ENCODE assay signal across 12 cellular contexts in the genomic region with DNA sequence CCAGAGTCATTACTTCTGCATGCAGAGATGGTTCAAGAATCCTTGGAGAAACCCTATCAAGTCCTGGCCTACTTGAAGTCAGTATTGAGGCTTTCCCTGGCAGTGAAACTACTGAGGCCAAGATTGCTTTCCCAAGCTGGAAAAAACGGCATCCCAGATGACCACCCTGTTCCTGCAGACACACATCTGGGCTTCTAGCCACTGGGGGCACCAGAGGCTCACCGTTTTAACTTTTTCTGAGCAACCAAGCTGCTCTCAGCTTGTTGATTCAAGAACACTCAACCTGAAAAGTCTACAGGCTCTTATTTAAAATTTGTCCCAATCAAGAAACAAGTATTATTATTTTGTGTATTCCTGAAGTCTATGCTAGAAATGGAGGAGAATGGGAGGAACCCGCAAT.
A peak's percentile ranks its signal among the peaks of the same experiment; 100 is the strongest.
DNase-seq lines count a peak whose midpoint lies in the region; ATAC-seq and TF ChIP-seq lines count a peak whose summit lies in the region.
"Had no signal": no experiment of that assay in that cellular context is flagged by ENCODE, and none has a peak within 500 bp of the region (broad histone marks: within the 10 kb centered on the region; RNA-seq: fewer than 3 reads in every experiment).

No MANE protein-coding gene starts in this region.

- H3K27me3 ChIP-seq in RWPE2 (ENCODE audit: insufficient read depth, poor library complexity, severe bottlenecking) (no peaks in the 10 kb centered on the region), tibial artery (no peaks in the 10 kb centered on the region)

- intact Hi-C loops in tibial artery (cut with DNase I; ENCODE audit: low total_unique reads) = no loop called here

- H3K36me3 ChIP-seq in RWPE2 (ENCODE audit: low read depth) (no peaks in the 10 kb centered on the region), tibial artery (no peaks in the 10 kb centered on the region)

- ATAC-seq in RWPE2 (ENCODE audit: low read depth) = no peak
- ATAC-seq: activated naive CD8-positive, alpha-beta T cell treated with anti-CD3 and anti-CD28 coated beads, Interleukin-2, amount 50 U/mL, for 24 hours; left colon had no signal

- DNase-seq in A172 (ENCODE audit: low spot score) (peak; percentile 5), GM13977 (ENCODE audit: low spot score) (no peak), RWPE2 (ENCODE audit: low spot score) (no peak), foreskin fibroblast (peak; percentile 16 to 45), mucosa of gallbladder (ENCODE audit: low spot score) (no peak), DMS79 treated with DMSO at 0.1 percent for 48 hours (lab: John Stamatoyannopoulos, UW) (no peak), tibial artery (no peak), NOMO-1 (lab: John Stamatoyannopoulos, UW; ENCODE audit: unreplicated experiment in 2 of 2) (no peak)
- DNase-seq: activated naive CD8-positive, alpha-beta T cell treated with anti-CD3 and anti-CD28 coated beads, Interleukin-2, amount 50 U/mL, for 24 hours; left colon; stimulated activated CD4-positive, alpha-beta T cell treated with anti-CD3 and anti-CD28 coated beads, Interleukin-15, amount 100 ng/mL, for 24 hours; T-helper 9 cell had no signal

- in situ Hi-C loops in GM13977 (cut with MboI; ENCODE audit: low pct_unique_long_range_greater_than_20kb, low sequenced_read_pairs, unreplicated experiment) = no loop called here

- H3K27ac ChIP-seq in RWPE2 (ENCODE audit: poor library complexity, severe bottlenecking) (no peak overlapping the region), tibial artery (no peak overlapping the region)

- TF ChIP-seq CTCF in GM13977 (IDR thresholded peaks at IDR 0.05; ENCODE audit: extremely low read depth, insufficient read depth, missing control alignments) (peak; percentile 29), RWPE2 (IDR thresholded peaks at IDR 0.05; ENCODE audit: poor library complexity, severe bottlenecking) (peak; percentile 13), foreskin fibroblast (IDR thresholded peaks at IDR 0.05; ENCODE audit: low read depth, low read length) (peak; percentile 49), tibial artery (IDR thresholded peaks at IDR 0.05) (no peak)

- H3K9me3 ChIP-seq in RWPE2 (ENCODE audit: severe bottlenecking) = peaks cover 2% of the 10 kb centered on the region
- H3K9me3 ChIP-seq in tibial artery = peaks cover 0 to under 1% (median 0%) of the 10 kb centered on the region in 3 donors

- H3K4me3 ChIP-seq in RWPE2 (ENCODE audit: severe bottlenecking) (no peak overlapping the region), foreskin fibroblast (ENCODE audit: low read depth in 1 of 2, low read length in 2 of 2) (no peak overlapping the region), tibial artery (no peak overlapping the region)

- H3K4me1 ChIP-seq in RWPE2 (ENCODE audit: insufficient read depth, poor library complexity, severe bottlenecking) = no peaks in the 10 kb centered on the region
- H3K4me1 ChIP-seq in tibial artery = no peaks in the 10 kb centered on the region

Comparison
In these comparisons a context has a peak if more than half of its experiments do, and no peak if none do; other contexts are left out.
1. DNase-seq: peak in A172 (single experiment) and foreskin fibroblast (2 of 2); none in GM13977 (single experiment), RWPE2 (single experiment), mucosa of gallbladder (single experiment), DMS79 treated with DMSO at 0.1 percent for 48 hours (single experiment), tibial artery (0 of 2) and NOMO-1 (0 of 2).
2. CTCF ChIP-seq: peak in GM13977 (single experiment), RWPE2 (single experiment) and foreskin fibroblast (single experiment); none in tibial artery (0 of 2).